In genomic region chr18:35582899-35583558, GRCh38 we compare ENCODE assay signal across 1 cellular context.
TF ChIP-seq lines count a peak whose summit lies in the region.

No MANE protein-coding gene starts in this region.

TF ChIP-seq in HEK293, 187 proteins besides CTCF, POLR2A, EP300 and RAD21 (continued from another document and continues in another):
- TF ChIP-seq, protein P1, sequence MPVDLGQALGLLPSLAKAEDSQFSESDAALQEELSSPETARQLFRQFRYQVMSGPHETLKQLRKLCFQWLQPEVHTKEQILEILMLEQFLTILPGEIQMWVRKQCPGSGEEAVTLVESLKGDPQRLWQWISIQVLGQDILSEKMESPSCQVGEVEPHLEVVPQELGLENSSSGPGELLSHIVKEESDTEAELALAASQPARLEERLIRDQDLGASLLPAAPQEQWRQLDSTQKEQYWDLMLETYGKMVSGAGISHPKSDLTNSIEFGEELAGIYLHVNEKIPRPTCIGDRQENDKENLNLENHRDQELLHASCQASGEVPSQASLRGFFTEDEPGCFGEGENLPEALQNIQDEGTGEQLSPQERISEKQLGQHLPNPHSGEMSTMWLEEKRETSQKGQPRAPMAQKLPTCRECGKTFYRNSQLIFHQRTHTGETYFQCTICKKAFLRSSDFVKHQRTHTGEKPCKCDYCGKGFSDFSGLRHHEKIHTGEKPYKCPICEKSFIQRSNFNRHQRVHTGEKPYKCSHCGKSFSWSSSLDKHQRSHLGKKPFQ (tag by site-specific recombination; IDR thresholded peaks at IDR 0.05): peak; percentile 57; the same call in 1 of the 2 replicates
- TF ChIP-seq ZNF112 (tag by site-specific recombination; IDR thresholded peaks at IDR 0.05) (no peak), ZNF530 (tag by site-specific recombination; IDR thresholded peaks at IDR 0.05; ENCODE audit: low read depth) (no peak), ZNF843 (tag by site-specific recombination; IDR thresholded peaks at IDR 0.05) (peak; percentile 84), ZNF645 (tag by site-specific recombination; IDR thresholded peaks at IDR 0.05) (no peak), ZNF501 (tag by site-specific recombination; IDR thresholded peaks at IDR 0.05) (0 out of 2 replicates have a peak, but pooled peaks have one; percentile 34), ZNF624 (tag by site-specific recombination; IDR thresholded peaks at IDR 0.05) (no peak), REPIN1 (tag by site-specific recombination; IDR thresholded peaks at IDR 0.05; ENCODE audit: low read depth) (no peak), ZNF548 (tag by site-specific recombination; IDR thresholded peaks at IDR 0.05) (no peak), ZFHX2 (tag by site-specific recombination; conservative IDR thresholded peaks at IDR 0.05) (no peak), ZNF19 (tag by site-specific recombination; IDR thresholded peaks at IDR 0.05; ENCODE audit: low read depth) (0 out of 2 replicates have a peak, but pooled peaks have one; percentile 20), ZNF10 (tag by site-specific recombination; IDR thresholded peaks at IDR 0.05) (0 out of 2 replicates have a peak, but pooled peaks have one; percentile 55), ZIC2 (tag by site-specific recombination; IDR thresholded peaks at IDR 0.05) (no peak), ZNF416 (tag by site-specific recombination; IDR thresholded peaks at IDR 0.05) (no peak), ZBTB44 (tag by site-specific recombination; IDR thresholded peaks at IDR 0.05) (peak; percentile 90), ZNF302 (tag by site-specific recombination; IDR thresholded peaks at IDR 0.05; ENCODE audit: low read depth) (no peak), ELK4 (IDR thresholded peaks at IDR 0.05; ENCODE audit: borderline replicate concordance, low read depth, low read length) (no peak), ZNF157 (tag by site-specific recombination; IDR thresholded peaks at IDR 0.05) (no peak), ZNF274 (IDR thresholded peaks at IDR 0.05; ENCODE audit: low read length) (no peak), ZNF274 (tag by site-specific recombination; IDR thresholded peaks at IDR 0.05; ENCODE audit: borderline replicate concordance) (no peak), ZNF404 (tag by site-specific recombination; IDR thresholded peaks at IDR 0.05) (no peak), ZNF768 (tag by site-specific recombination; IDR thresholded peaks at IDR 0.05) (no peak), FEZF1 (tag by site-specific recombination; IDR thresholded peaks at IDR 0.05) (peak; percentile 98), ZNF114 (tag by site-specific recombination; IDR thresholded peaks at IDR 0.05) (no peak), ZNF146 (tag by site-specific recombination; IDR thresholded peaks at IDR 0.05) (no peak), ZNF658 (tag by site-specific recombination; IDR thresholded peaks at IDR 0.05) (no peak), ZNF544 (tag by site-specific recombination; IDR thresholded peaks at IDR 0.05) (no peak), ZSCAN16 (tag by site-specific recombination; IDR thresholded peaks at IDR 0.05) (no peak), TSHZ1 (tag by site-specific recombination; IDR thresholded peaks at IDR 0.05; ENCODE audit: borderline replicate concordance) (no peak), ZNF280C (tag by site-specific recombination; IDR thresholded peaks at IDR 0.05) (no peak), ZNF324 (tag by site-specific recombination; IDR thresholded peaks at IDR 0.05) (no peak), PRDM4 (tag by site-specific recombination; IDR thresholded peaks at IDR 0.05) (peak; percentile 71), ZBTB20 (tag by site-specific recombination; IDR thresholded peaks at IDR 0.05) (peak; percentile 52; the same call in 1 of the 2 replicates)
- TF ChIP-seq, protein P2, sequence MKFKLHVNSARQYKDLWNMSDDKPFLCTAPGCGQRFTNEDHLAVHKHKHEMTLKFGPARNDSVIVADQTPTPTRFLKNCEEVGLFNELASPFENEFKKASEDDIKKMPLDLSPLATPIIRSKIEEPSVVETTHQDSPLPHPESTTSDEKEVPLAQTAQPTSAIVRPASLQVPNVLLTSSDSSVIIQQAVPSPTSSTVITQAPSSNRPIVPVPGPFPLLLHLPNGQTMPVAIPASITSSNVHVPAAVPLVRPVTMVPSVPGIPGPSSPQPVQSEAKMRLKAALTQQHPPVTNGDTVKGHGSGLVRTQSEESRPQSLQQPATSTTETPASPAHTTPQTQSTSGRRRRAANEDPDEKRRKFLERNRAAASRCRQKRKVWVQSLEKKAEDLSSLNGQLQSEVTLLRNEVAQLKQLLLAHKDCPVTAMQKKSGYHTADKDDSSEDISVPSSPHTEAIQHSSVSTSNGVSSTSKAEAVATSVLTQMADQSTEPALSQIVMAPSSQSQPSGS (tag by site-specific recombination; IDR thresholded peaks at IDR 0.05; ENCODE audit: low read depth): no peak
- TF ChIP-seq, protein P3, sequence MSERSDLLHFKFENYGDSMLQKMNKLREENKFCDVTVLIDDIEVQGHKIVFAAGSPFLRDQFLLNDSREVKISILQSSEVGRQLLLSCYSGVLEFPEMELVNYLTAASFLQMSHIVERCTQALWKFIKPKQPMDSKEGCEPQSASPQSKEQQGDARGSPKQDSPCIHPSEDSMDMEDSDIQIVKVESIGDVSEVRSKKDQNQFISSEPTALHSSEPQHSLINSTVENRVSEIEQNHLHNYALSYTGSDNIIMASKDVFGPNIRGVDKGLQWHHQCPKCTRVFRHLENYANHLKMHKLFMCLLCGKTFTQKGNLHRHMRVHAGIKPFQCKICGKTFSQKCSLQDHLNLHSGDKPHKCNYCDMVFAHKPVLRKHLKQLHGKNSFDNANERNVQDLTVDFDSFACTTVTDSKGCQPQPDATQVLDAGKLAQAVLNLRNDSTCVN (tag by site-specific recombination; optimal IDR thresholded peaks at IDR 0.05): no peak
- TF ChIP-seq, protein P4, sequence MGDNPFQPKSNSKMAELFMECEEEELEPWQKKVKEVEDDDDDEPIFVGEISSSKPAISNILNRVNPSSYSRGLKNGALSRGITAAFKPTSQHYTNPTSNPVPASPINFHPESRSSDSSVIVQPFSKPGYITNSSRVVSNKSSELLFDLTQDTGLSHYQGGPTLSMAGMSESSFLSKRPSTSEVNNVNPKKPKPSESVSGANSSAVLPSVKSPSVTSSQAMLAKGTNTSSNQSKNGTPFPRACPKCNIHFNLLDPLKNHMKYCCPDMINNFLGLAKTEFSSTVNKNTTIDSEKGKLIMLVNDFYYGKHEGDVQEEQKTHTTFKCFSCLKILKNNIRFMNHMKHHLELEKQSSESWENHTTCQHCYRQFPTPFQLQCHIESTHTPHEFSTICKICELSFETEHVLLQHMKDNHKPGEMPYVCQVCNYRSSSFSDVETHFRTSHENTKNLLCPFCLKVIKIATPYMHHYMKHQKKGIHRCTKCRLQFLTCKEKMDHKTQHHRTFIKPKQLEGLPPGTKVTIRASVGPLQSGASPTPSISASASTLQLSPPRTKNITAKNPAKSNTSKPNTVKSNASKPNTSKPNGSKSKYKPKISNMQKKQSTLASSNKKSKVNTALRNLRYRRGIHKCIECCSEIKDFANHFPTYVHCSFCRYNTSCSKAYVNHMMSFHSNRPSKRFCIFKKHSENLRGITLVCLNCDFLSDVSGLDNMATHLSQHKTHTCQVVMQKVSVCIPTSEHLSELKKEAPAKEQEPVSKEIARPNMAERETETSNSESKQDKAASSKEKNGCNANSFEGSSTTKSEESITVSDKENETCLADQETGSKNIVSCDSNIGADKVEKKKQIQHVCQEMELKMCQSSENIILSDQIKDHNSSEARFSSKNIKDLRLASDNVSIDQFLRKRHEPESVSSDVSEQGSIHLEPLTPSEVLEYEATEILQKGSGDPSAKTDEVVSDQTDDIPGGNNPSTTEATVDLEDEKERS (tag by site-specific recombination; IDR thresholded peaks at IDR 0.05): no peak
- TF ChIP-seq, protein P5, sequence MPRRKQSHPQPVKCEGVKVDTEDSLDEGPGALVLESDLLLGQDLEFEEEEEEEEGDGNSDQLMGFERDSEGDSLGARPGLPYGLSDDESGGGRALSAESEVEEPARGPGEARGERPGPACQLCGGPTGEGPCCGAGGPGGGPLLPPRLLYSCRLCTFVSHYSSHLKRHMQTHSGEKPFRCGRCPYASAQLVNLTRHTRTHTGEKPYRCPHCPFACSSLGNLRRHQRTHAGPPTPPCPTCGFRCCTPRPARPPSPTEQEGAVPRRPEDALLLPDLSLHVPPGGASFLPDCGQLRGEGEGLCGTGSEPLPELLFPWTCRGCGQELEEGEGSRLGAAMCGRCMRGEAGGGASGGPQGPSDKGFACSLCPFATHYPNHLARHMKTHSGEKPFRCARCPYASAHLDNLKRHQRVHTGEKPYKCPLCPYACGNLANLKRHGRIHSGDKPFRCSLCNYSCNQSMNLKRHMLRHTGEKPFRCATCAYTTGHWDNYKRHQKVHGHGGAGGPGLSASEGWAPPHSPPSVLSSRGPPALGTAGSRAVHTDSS (tag by site-specific recombination; IDR thresholded peaks at IDR 0.05): no peak; the same call in 1 of the 2 replicates
